21 cellular contexts compared by ENCODE assay signal in genomic region chrX:133587071-133587470, GRCh38.
DNase-seq lines count a peak whose midpoint lies in the region; ATAC-seq, FAIRE-seq and TF ChIP-seq lines count a peak whose summit lies in the region.
"Had no signal": no experiment of that assay in that cellular context is flagged by ENCODE, and none has a peak within 500 bp of the region (broad histone marks: within the 10 kb centered on the region; RNA-seq: fewer than 3 reads in every experiment).

No MANE protein-coding gene starts in this region.

- TF ChIP-seq POLR2A in HepG2 (IDR thresholded peaks at IDR 0.05; ENCODE audit: insufficient read depth in 1 of 2, low read depth in 2 of 2, low read length in 2 of 2) (no peak), right lobe of liver (IDR thresholded peaks at IDR 0.05) (no peak), heart left ventricle (IDR thresholded peaks at IDR 0.05) (no peak)

- TF ChIP-seq RAD21 in HepG2 (CRISPR knock-in tag; IDR thresholded peaks at IDR 0.05) = no peak

- H3K27me3 Mint-ChIP-seq in astrocyte (ENCODE audit: low read depth, unreplicated experiment) (no peaks in the 10 kb centered on the region), type B pancreatic cell (no peaks in the 10 kb centered on the region)
- H3K27me3 Mint-ChIP-seq: CD4-positive, CD25-positive, alpha-beta regulatory T cell had no signal

- H3K9me3 ChIP-seq in HepG2 (ENCODE audit: low read length) (no peaks in the 10 kb centered on the region), right lobe of liver (no peaks in the 10 kb centered on the region), astrocyte (ENCODE audit: insufficient read depth, low read depth, low read length) (no peaks in the 10 kb centered on the region), heart left ventricle (no peaks in the 10 kb centered on the region)
- H3K9me3 ChIP-seq: BE2C, BLaER1 had no signal

- H3K9ac ChIP-seq in HepG2 (ENCODE audit: insufficient read depth, low read depth, low read length) (no peak overlapping the region), astrocyte (ENCODE audit: low read length) (no peak overlapping the region)
- H3K9ac ChIP-seq: BLaER1 had no signal

- FAIRE-seq in HepG2 (lab: Jason Lieb, UNC) (no peak), astrocyte (lab: Jason Lieb, UNC) (peak; percentile 88)
- FAIRE-seq: G401.6, GM12891 had no signal

- CTCF ChIA-PET in HepG2 (lab: Yijun Ruan, JAX; ENCODE audit: low intra/inter-chr PET ratio, low total read pairs) = no interaction called here

- H3K27ac ChIP-seq in HepG2 (ENCODE audit: extremely low read length, insufficient read depth, low read length) = no peak overlapping the region
- H3K27ac ChIP-seq in right lobe of liver = no peak overlapping the region
- no peak overlapping the region for H3K27ac ChIP-seq in astrocyte (ENCODE audit: low read depth, low read length)
- no peak overlapping the region for H3K27ac ChIP-seq in heart left ventricle
- H3K27ac ChIP-seq: 22Rv1, BLaER1 had no signal

- no peak overlapping the region for H3K4me3 ChIP-seq in HepG2 (replicated peaks in 1 of 3; ENCODE audit: insufficient read depth in 1 of 3, low read depth in 2 of 3, low read length in 3 of 3)
- no peak overlapping the region for H3K4me3 ChIP-seq in right lobe of liver
- no peak overlapping the region for H3K4me3 ChIP-seq in astrocyte (ENCODE audit: insufficient read depth, low read depth, low read length)
- no peak overlapping the region for H3K4me3 ChIP-seq in epithelial cell of esophagus (ENCODE audit: low read length)
- H3K4me3 ChIP-seq in heart left ventricle = no peak overlapping the region
- H3K4me3 ChIP-seq: BLaER1 had no signal

- no peak for TF ChIP-seq CTCF in HepG2 (CRISPR knock-in tag; IDR thresholded peaks at IDR 0.05)
- no peak for TF ChIP-seq CTCF in right lobe of liver (IDR thresholded peaks at IDR 0.05)
- no peak for TF ChIP-seq CTCF in astrocyte (IDR thresholded peaks at IDR 0.05; ENCODE audit: insufficient read depth, low read depth, low read length)
- no peak for TF ChIP-seq CTCF in epithelial cell of esophagus (IDR thresholded peaks at IDR 0.05; ENCODE audit: insufficient read depth, low read depth, low read length, missing control alignments)
- no peak for TF ChIP-seq CTCF in type B pancreatic cell (conservative IDR thresholded peaks at IDR 0.05)
- no peak for TF ChIP-seq CTCF in heart left ventricle (IDR thresholded peaks at IDR 0.05)

- H3K27me3 ChIP-seq in HepG2 (ENCODE audit: control insufficient read depth in 1 of 2, insufficient read depth in 2 of 2, low read length in 2 of 2) (no peaks in the 10 kb centered on the region), right lobe of liver (no peaks in the 10 kb centered on the region), astrocyte (ENCODE audit: insufficient read depth, low read length) (no peaks in the 10 kb centered on the region), heart left ventricle (no peaks in the 10 kb centered on the region)
- H3K27me3 ChIP-seq: BE2C had no signal

- H3K4me1 Mint-ChIP-seq in astrocyte (ENCODE audit: low read depth, unreplicated experiment) = peaks cover 10% of the 10 kb centered on the region
- peaks cover 27% of the 10 kb centered on the region for H3K4me1 Mint-ChIP-seq in type B pancreatic cell (ENCODE audit: unreplicated experiment)
- H3K4me1 Mint-ChIP-seq: CD14-positive monocyte; CD4-positive, alpha-beta memory T cell; CD4-positive, CD25-positive, alpha-beta regulatory T cell; CD8-positive, alpha-beta memory T cell had no signal

- TF ChIP-seq EP300 in HepG2 (IDR thresholded peaks at IDR 0.05; ENCODE audit: low read depth in 2 of 2, low read length in 2 of 2) = no peak
- TF ChIP-seq EP300 in HepG2 (CRISPR knock-in tag; IDR thresholded peaks at IDR 0.05; ENCODE audit: borderline replicate concordance) = no peak

- in situ Hi-C loops in HepG2 (cut with HindIII; ENCODE audit: extremely low pct_ligation_motif_present, low pct_unique_long_range_greater_than_20kb) = no loop called here

- no TSS peak for BruUV-seq in HepG2 (replicated peaks; lab: Mats Ljungman, UMichigan)

- no peak overlapping the region for H2AFZ ChIP-seq in HepG2 (ENCODE audit: low read length)
- H2AFZ ChIP-seq in astrocyte (ENCODE audit: low read depth, low read length) = no peak overlapping the region

- DNase-seq in HepG2 (ENCODE audit: low spot score) (no peak), right lobe of liver (no peak), astrocyte (ENCODE audit: low read depth) (no peak), epithelial cell of esophagus (ENCODE audit: low read depth) (peak; percentile 36), type B pancreatic cell (ENCODE audit: extremely low spot score, unreplicated experiment) (no peak), cardiac septum (ENCODE audit: low spot score) (no peak), heart left ventricle (no peak)
- DNase-seq: BE2C; C1 segment of cervical spinal cord; CD4-positive, alpha-beta memory T cell; CD4-positive, CD25-positive, alpha-beta regulatory T cell; CD8-positive, alpha-beta memory T cell; COR-L47; DMS79 treated with DMSO at 0.1 percent for 48 hours; GF-D8 had no signal

- POLR2A ChIA-PET in HepG2 (lab: Yijun Ruan, JAX) = no interaction called here

- H3K4me3 Mint-ChIP-seq in astrocyte (ENCODE audit: unreplicated experiment) (no peak overlapping the region), type B pancreatic cell (no peak overlapping the region)
- H3K4me3 Mint-ChIP-seq: CD14-positive monocyte; CD4-positive, alpha-beta memory T cell; CD4-positive, CD25-positive, alpha-beta regulatory T cell; CD8-positive, alpha-beta memory T cell had no signal

- H3K9me3 Mint-ChIP-seq in astrocyte (ENCODE audit: unreplicated experiment) (no peaks in the 10 kb centered on the region), type B pancreatic cell (peaks cover 5% of the 10 kb centered on the region)
- H3K9me3 Mint-ChIP-seq: CD4-positive, alpha-beta memory T cell; CD8-positive, alpha-beta memory T cell had no signal

- H3K4me2 ChIP-seq in HepG2 (ENCODE audit: low read depth, low read length) (no peak overlapping the region), astrocyte (ENCODE audit: low read length) (no peak overlapping the region)
- H3K4me2 ChIP-seq: BLaER1 had no signal

- H3K27ac Mint-ChIP-seq in astrocyte (ENCODE audit: unreplicated experiment) = no peak overlapping the region
- H3K27ac Mint-ChIP-seq in type B pancreatic cell = peak overlapping the region; percentile 73
- H3K27ac Mint-ChIP-seq: CD14-positive monocyte; CD4-positive, alpha-beta memory T cell; CD4-positive, CD25-positive, alpha-beta regulatory T cell; CD8-positive, alpha-beta memory T cell had no signal

- ATAC-seq in HepG2 = no peak
- no peak for ATAC-seq in right lobe of liver
- ATAC-seq in GM18868 (IDR thresholded peaks at IDR 0.05; ENCODE audit: unreplicated experiment) = no peak
- no peak for ATAC-seq in heart left ventricle

- H3K36me3 ChIP-seq in HepG2 (replicated peaks in 1 of 2; ENCODE audit: control insufficient read depth in 1 of 2, insufficient read depth in 2 of 2, low read length in 2 of 2) (peaks cover 13 to 41% of the 10 kb centered on the region in 2 experiments), right lobe of liver (no peaks in the 10 kb centered on the region), astrocyte (ENCODE audit: insufficient read depth, low read length) (no peaks in the 10 kb centered on the region), heart left ventricle (no peaks in the 10 kb centered on the region)
- H3K36me3 ChIP-seq: BE2C, BLaER1 had no signal

- H3K36me3 Mint-ChIP-seq in astrocyte (ENCODE audit: low read depth, unreplicated experiment) (no peaks in the 10 kb centered on the region), type B pancreatic cell (peaks cover 23% of the 10 kb centered on the region)
- H3K36me3 Mint-ChIP-seq: CD14-positive monocyte; CD4-positive, alpha-beta memory T cell; CD4-positive, CD25-positive, alpha-beta regulatory T cell; CD8-positive, alpha-beta memory T cell had no signal

- H3K4me1 ChIP-seq in HepG2 (ENCODE audit: insufficient read depth, low read length) = peaks cover 8% of the 10 kb centered on the region; the same call in 1 of the 2 replicates
- no peaks in the 10 kb centered on the region for H3K4me1 ChIP-seq in right lobe of liver
- peaks cover 5% of the 10 kb centered on the region for H3K4me1 ChIP-seq in astrocyte (ENCODE audit: insufficient read depth, low read length)
- no peaks in the 10 kb centered on the region for H3K4me1 ChIP-seq in heart left ventricle
- H3K4me1 ChIP-seq: BE2C, BLaER1 had no signal

- H4K20me1 ChIP-seq in HepG2 (ENCODE audit: insufficient read depth, low read length) = peaks cover 25% of the 10 kb centered on the region; the same call in 1 of the 2 replicates
- no peaks in the 10 kb centered on the region for H4K20me1 ChIP-seq in astrocyte (ENCODE audit: insufficient read depth, low read length)
- H4K20me1 ChIP-seq: BLaER1 had no signal

- intact Hi-C loops in HepG2 (cut with micrococcal nuclease; ENCODE audit: unreplicated experiment) (no loop called here), right lobe of liver (cut with DNase I) (no loop called here), cardiac septum (cut with DNase I) (no loop called here), heart left ventricle (cut with DNase I) (no loop called here)

- H3K79me2 ChIP-seq in HepG2 (ENCODE audit: insufficient read depth, low read length) (no peaks in the 10 kb centered on the region), astrocyte (ENCODE audit: insufficient read depth, low read length) (no peaks in the 10 kb centered on the region)

- WGBS in HepG2 (ENCODE audit: low lambda C conversion rate) = 95% methylated on average over 4 of the region's 4 CpGs
- WGBS in right lobe of liver (ENCODE audit: insufficient coverage, low coverage, low lambda C conversion rate, missing lambda C conversion rate) = 59% methylated on average over 4 of the region's 4 CpGs
- 64 to 84% (median 77%) methylated on average over 4 of the region's 4 CpGs for WGBS in heart left ventricle, 4 donors

TF ChIP-seq in HepG2, 621 proteins besides CTCF, POLR2A, EP300 and RAD21 (continues in another document):
- TF ChIP-seq RBM22 (optimal IDR thresholded peaks at IDR 0.05; ENCODE audit: low read length) (peak; percentile 67), PATZ1 (CRISPR knock-in tag; IDR thresholded peaks at IDR 0.05) (no peak), RFX5 (IDR thresholded peaks at IDR 0.05; ENCODE audit: low read depth, low read length) (no peak)
